9 cellular contexts compared by ENCODE assay signal in genomic region chr10:72688208-72688651, GRCh38. TPM values are rescaled to one million over a fixed set of nuclear protein-coding genes. Genes with fewer than 3 reads are reported as not detected.
DNase-seq lines count a peak whose midpoint lies in the region; ATAC-seq and TF ChIP-seq lines count a peak whose summit lies in the region.
"Had no signal": no experiment of that assay in that cellular context is flagged by ENCODE, and none has a peak within 500 bp of the region (broad histone marks: within the 10 kb centered on the region; RNA-seq: fewer than 3 reads in every experiment).

No MANE protein-coding gene starts in this region.

- H3K9ac ChIP-seq in smooth muscle cell (ENCODE audit: low read depth) = no peak overlapping the region

- WGBS in hepatocyte (ENCODE audit: low lambda C conversion rate, missing lambda C conversion rate) = 19% methylated on average over 2 of the region's 2 CpGs
- WGBS in smooth muscle cell (ENCODE audit: low lambda C conversion rate) = 0% methylated on average over 2 of the region's 2 CpGs

- H3K4me1 ChIP-seq in hepatocyte (ENCODE audit: insufficient read depth) (peaks cover 7% of the 10 kb centered on the region), smooth muscle cell (ENCODE audit: low read depth) (peaks cover 4% of the 10 kb centered on the region)

- H2AFZ ChIP-seq in hepatocyte (no peak overlapping the region), smooth muscle cell (ENCODE audit: low read depth) (no peak overlapping the region)

- H3K4me2 ChIP-seq in hepatocyte (no peak overlapping the region), smooth muscle cell (peak overlapping the region; percentile 1)

- H3K27ac ChIP-seq in hepatocyte (peak overlapping the region; percentile 94), smooth muscle cell (ENCODE audit: low read depth) (no peak overlapping the region)

- no peaks in the 10 kb centered on the region for H3K36me3 ChIP-seq in hepatocyte (replicated peaks; ENCODE audit: insufficient read depth, low read depth)
- no peaks in the 10 kb centered on the region for H3K36me3 ChIP-seq in smooth muscle cell (ENCODE audit: low read depth)

- H3K27me3 ChIP-seq in hepatocyte (no peaks in the 10 kb centered on the region), smooth muscle cell (ENCODE audit: low read depth) (no peaks in the 10 kb centered on the region)

- peak; percentile 59 for ATAC-seq in SK-N-SH treated with all-trans-retinoic acid at 6 μM for 48 hours
- ATAC-seq in HG02885 (IDR thresholded peaks at IDR 0.05; ENCODE audit: poor library complexity, unreplicated experiment) = no peak

- H3F3A ChIP-seq in smooth muscle cell (ENCODE audit: low read depth) = no peaks in the 10 kb centered on the region

- no peaks in the 10 kb centered on the region for H4K20me1 ChIP-seq in hepatocyte (ENCODE audit: insufficient read depth, poor library complexity, severe bottlenecking)
- H4K20me1 ChIP-seq in smooth muscle cell (ENCODE audit: low read depth) = peaks cover 4% of the 10 kb centered on the region

- no peak overlapping the region for H3K4me3 ChIP-seq in hepatocyte
- H3K4me3 ChIP-seq in smooth muscle cell = no peak overlapping the region

- H3K9me3 ChIP-seq in hepatocyte (ENCODE audit: low read depth) (no peaks in the 10 kb centered on the region), smooth muscle cell (replicated peaks; ENCODE audit: low read depth) (no peaks in the 10 kb centered on the region)

- no peaks in the 10 kb centered on the region for H3K9me2 ChIP-seq in hepatocyte (replicated peaks; ENCODE audit: insufficient read depth)

- DNase-seq in H4 (ENCODE audit: low spot score) = peak; percentile 78
- DNase-seq in hepatocyte (ENCODE audit: low spot score) = peak; percentile 76
- no peak for DNase-seq in smooth muscle cell (lab: John Stamatoyannopoulos, UW; ENCODE audit: unreplicated experiment)
- no peak for DNase-seq in central memory CD4-positive, alpha-beta T cell
- no peak for DNase-seq in NCI-H2171 (lab: John Stamatoyannopoulos, UW)
- no peak for DNase-seq in NCI-H187 (lab: John Stamatoyannopoulos, UW)
- DNase-seq: NCI-H1092 had no signal

- TF ChIP-seq CTCF in hepatocyte (IDR thresholded peaks at IDR 0.05; ENCODE audit: poor library complexity) = no peak
- TF ChIP-seq CTCF in smooth muscle cell (IDR thresholded peaks at IDR 0.05; ENCODE audit: borderline replicate concordance, insufficient read depth, poor library complexity, severe bottlenecking) = no peak

- H3K79me2 ChIP-seq in hepatocyte = peaks cover 9% of the 10 kb centered on the region
- peaks cover 8% of the 10 kb centered on the region for H3K79me2 ChIP-seq in smooth muscle cell (ENCODE audit: low read depth)

TF ChIP-seq in SK-N-SH treated with all-trans-retinoic acid at 6 μM for 48 hours, 23 proteins besides CTCF, POLR2A, EP300 and RAD21:
- TF ChIP-seq ISL1 (CRISPR knock-in tag; IDR thresholded peaks at IDR 0.05) (0 out of 2 replicates have a peak, but pooled peaks have one; percentile 11), ESRRG (CRISPR knock-in tag; IDR thresholded peaks at IDR 0.05) (no peak)

RNA-seq across cellular contexts. Expression of gene MCU, which starts 3.7 kb away (rescaled TPM):
- 26.8 and 28.1 TPM in 2 replicates for total RNA-seq in H4 (2014; rRNA removed; shearing (Covaris generic))
- 39.8 and 41.7 TPM in 2 replicates for total RNA-seq in hepatocyte
- polyA plus RNA-seq in hepatocyte = 30.7 and 31.6 TPM in 2 replicates
- total RNA-seq in smooth muscle cell = 22.4 and 30.4 TPM in 2 replicates
- polyA plus RNA-seq in smooth muscle cell = 15.4 and 17.1 TPM in 2 replicates

Comparison
In these comparisons a context has a peak if more than half of its experiments do, and no peak if none do; other contexts are left out.
1. DNase-seq: peak in H4 (single experiment) and hepatocyte (single experiment); none in smooth muscle cell (single experiment), central memory CD4-positive, alpha-beta T cell (single experiment), NCI-H2171 (single experiment) and NCI-H187 (0 of 2).